Comparison of ENCODE assay signal across 10 cellular contexts in the genomic region with DNA sequence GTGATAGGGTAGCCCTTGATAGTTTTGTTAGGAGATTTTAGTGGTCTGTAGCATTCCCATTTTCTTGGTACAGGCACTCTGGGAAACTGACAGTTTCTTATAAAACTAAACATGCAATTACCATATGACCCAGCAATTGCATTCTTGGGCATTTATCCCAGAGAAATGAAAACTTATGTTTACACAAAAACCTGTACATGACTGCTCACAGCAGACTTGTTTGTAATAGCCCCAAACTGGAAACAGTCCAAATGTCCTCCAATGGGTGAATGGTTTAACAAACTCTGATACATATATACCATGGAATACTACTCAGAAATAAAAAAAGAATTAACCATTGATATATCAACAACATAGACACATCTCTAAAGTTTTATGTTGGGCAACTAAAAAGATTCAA.
A peak's percentile ranks its signal among the peaks of the same experiment; 100 is the strongest.
DNase-seq lines count a peak whose midpoint lies in the region; ATAC-seq and TF ChIP-seq lines count a peak whose summit lies in the region.
"Had no signal": no experiment of that assay in that cellular context is flagged by ENCODE, and none has a peak within 500 bp of the region (broad histone marks: within the 10 kb centered on the region; RNA-seq: fewer than 3 reads in every experiment).

No MANE protein-coding gene starts in this region.

- H3K4me1 Mint-ChIP-seq in natural killer cell treated with Interleukin-12 subunit alpha and Interleukin-12 subunit beta and Interleukin-15 and Interleukin-18, amount 100 ng/mL, for 72 hours (ENCODE audit: low read depth in 2 of 2), result peaks cover 22 to 51% of the 10 kb centered on the region in 2 donors
- H3K4me1 Mint-ChIP-seq in neural progenitor cell, result no peaks in the 10 kb centered on the region

- peak overlapping the region; percentile 69 to 74 for H3K27ac Mint-ChIP-seq in natural killer cell treated with Interleukin-12 subunit alpha and Interleukin-12 subunit beta and Interleukin-15 and Interleukin-18, amount 100 ng/mL, for 72 hours
- no peak overlapping the region for H3K27ac Mint-ChIP-seq in neural progenitor cell

- TF ChIP-seq CTCF in colonic mucosa (IDR thresholded peaks at IDR 0.05), result no peak
- TF ChIP-seq CTCF in neural progenitor cell (IDR thresholded peaks at IDR 0.05), result no peak

- H3K4me1 ChIP-seq in colonic mucosa (no peaks in the 10 kb centered on the region), neural progenitor cell (no peaks in the 10 kb centered on the region)

- peak overlapping the region; percentile 73 for H3K4me3 Mint-ChIP-seq in natural killer cell treated with Interleukin-12 subunit alpha and Interleukin-12 subunit beta and Interleukin-15 and Interleukin-18, amount 100 ng/mL, for 72 hours
- H3K4me3 Mint-ChIP-seq in neural progenitor cell, result no peak overlapping the region

- H3K36me3 ChIP-seq in colonic mucosa (no peaks in the 10 kb centered on the region), neural progenitor cell (no peaks in the 10 kb centered on the region)

- H3K4me2 ChIP-seq in neural progenitor cell, result no peak overlapping the region

- ATAC-seq in natural killer cell treated with Interleukin-12 subunit alpha and Interleukin-12 subunit beta and Interleukin-15 and Interleukin-18, amount 100 ng/mL, for 72 hours, result no peak
- ATAC-seq in HG03039 (IDR thresholded peaks at IDR 0.05; ENCODE audit: unreplicated experiment), result no peak

- no peaks in the 10 kb centered on the region for H3K79me2 ChIP-seq in neural progenitor cell (ENCODE audit: low read depth)

- H4K20me1 ChIP-seq in neural progenitor cell (ENCODE audit: low read depth), result no peaks in the 10 kb centered on the region

- no peaks in the 10 kb centered on the region for H3F3A ChIP-seq in neural progenitor cell (ENCODE audit: low read depth)

- H3K9me3 ChIP-seq in colonic mucosa (no peaks in the 10 kb centered on the region), neural progenitor cell (ENCODE audit: low read depth) (no peaks in the 10 kb centered on the region)
- H3K9me3 ChIP-seq: tibial nerve had no signal

- peaks cover 12% of the 10 kb centered on the region for H3K36me3 Mint-ChIP-seq in natural killer cell treated with Interleukin-12 subunit alpha and Interleukin-12 subunit beta and Interleukin-15 and Interleukin-18, amount 100 ng/mL, for 72 hours
- peaks cover 6% of the 10 kb centered on the region for H3K36me3 Mint-ChIP-seq in neural progenitor cell

- H3K4me3 ChIP-seq in colonic mucosa, result no peak overlapping the region
- H3K4me3 ChIP-seq in neural progenitor cell, result no peak overlapping the region
- H3K4me3 ChIP-seq: tibial nerve had no signal

- DNase-seq in EH (ENCODE audit: low read depth), result peak; percentile 89
- peak; percentile 30 for DNase-seq in NCI-H2029 (lab: John Stamatoyannopoulos, UW)
- peak; percentile 50 for DNase-seq in colonic mucosa
- DNase-seq in natural killer cell treated with Interleukin-12 subunit alpha and Interleukin-12 subunit beta and Interleukin-15 and Interleukin-18, amount 100 ng/mL, for 72 hours (ENCODE audit: low spot score), result no peak
- no peak for DNase-seq in cerebellum (ENCODE audit: low spot score)
- DNase-seq in neural progenitor cell (ENCODE audit: low spot score), result no peak
- no peak for DNase-seq in head of caudate nucleus
- DNase-seq: midbrain had no signal

- no peak overlapping the region for H3K9ac ChIP-seq in colonic mucosa (ENCODE audit: low read depth in 2 of 2, low read length in 2 of 2)
- H3K9ac ChIP-seq in neural progenitor cell, result no peak overlapping the region

- intact Hi-C loops in colonic mucosa (cut with DNase I) (no loop called here), head of caudate nucleus (cut with DNase I) (no loop called here)

- H2AFZ ChIP-seq in neural progenitor cell (replicated peaks), result no peak overlapping the region

- no peaks in the 10 kb centered on the region for H3K27me3 ChIP-seq in colonic mucosa
- no peaks in the 10 kb centered on the region for H3K27me3 ChIP-seq in neural progenitor cell
- H3K27me3 ChIP-seq: tibial nerve had no signal

- H3K27ac ChIP-seq in colonic mucosa (no peak overlapping the region), neural progenitor cell (no peak overlapping the region)
- H3K27ac ChIP-seq: tibial nerve had no signal

- H3K27me3 Mint-ChIP-seq in natural killer cell treated with Interleukin-12 subunit alpha and Interleukin-12 subunit beta and Interleukin-15 and Interleukin-18, amount 100 ng/mL, for 72 hours, result no peaks in the 10 kb centered on the region
- no peaks in the 10 kb centered on the region for H3K27me3 Mint-ChIP-seq in neural progenitor cell (ENCODE audit: insufficient read depth, low read depth)

- no peaks in the 10 kb centered on the region for H3K9me3 Mint-ChIP-seq in natural killer cell treated with Interleukin-12 subunit alpha and Interleukin-12 subunit beta and Interleukin-15 and Interleukin-18, amount 100 ng/mL, for 72 hours
- no peaks in the 10 kb centered on the region for H3K9me3 Mint-ChIP-seq in neural progenitor cell

Comparison
In these comparisons a context has a peak if more than half of its experiments do, and no peak if none do; other contexts are left out.
1. DNase-seq: peak in EH (single experiment), NCI-H2029 (single experiment) and colonic mucosa (single experiment); none in natural killer cell treated with Interleukin-12 subunit alpha and Interleukin-12 subunit beta and Interleukin-15 and Interleukin-18, amount 100 ng/mL, for 72 hours (single experiment), cerebellum (single experiment), neural progenitor cell (single experiment) and head of caudate nucleus (0 of 42).